Comparison of ENCODE assay signal across 8 cellular contexts in genomic region chr3:66822059-66823009, GRCh38.
DNase-seq lines count a peak whose midpoint lies in the region; ATAC-seq and TF ChIP-seq lines count a peak whose summit lies in the region.

No MANE protein-coding gene starts in this region.

- CTCF ChIA-PET in activated CD4-positive, alpha-beta T cell treated with anti-CD3 and anti-CD28 coated beads for 36 hours (lab: Charles Lee) = interaction anchor here (0.6 to 3.3 kb wide), 33 partner anchors 9 to 574 kb away, joined by 3 to 39 read pairs (median 4); no protein-coding TSS in a partner anchor

- peaks cover 18% of the 10 kb centered on the region for H3K27me3 Mint-ChIP-seq in HFFc6 (ENCODE audit: insufficient read depth)
- peaks cover 3% of the 10 kb centered on the region for H3K27me3 Mint-ChIP-seq in activated CD4-positive, alpha-beta T cell treated with anti-CD3 and anti-CD28 coated beads for 36 hours

- H3K4me3 Mint-ChIP-seq in HFFc6 = no peak overlapping the region
- H3K4me3 Mint-ChIP-seq in activated CD4-positive, alpha-beta T cell treated with anti-CD3 and anti-CD28 coated beads for 36 hours = no peak overlapping the region

- H3K27ac ChIP-seq in coronary artery = no peak overlapping the region

- H3K4me1 Mint-ChIP-seq in HFFc6 (ENCODE audit: low read depth) = no peaks in the 10 kb centered on the region
- no peaks in the 10 kb centered on the region for H3K4me1 Mint-ChIP-seq in activated CD4-positive, alpha-beta T cell treated with anti-CD3 and anti-CD28 coated beads for 36 hours

- DNase-seq in NCI-H2196 (lab: John Stamatoyannopoulos, UW; ENCODE audit: unreplicated experiment) (peak; percentile 58), NCI-H2196 treated with DMSO at 0.1 percent for 48 hours (lab: John Stamatoyannopoulos, UW; ENCODE audit: unreplicated experiment) (no peak), HFFc6 (peak; percentile 50), NCI-H1092 treated with DMSO at 0.1 percent for 48 hours (lab: John Stamatoyannopoulos, UW) (peak; percentile 9), coronary artery (ENCODE audit: low spot score) (no peak), medulla oblongata (ENCODE audit: extremely low spot score) (peak; percentile 34)
- DNase-seq in activated CD4-positive, alpha-beta T cell treated with anti-CD3 and anti-CD28 coated beads for 36 hours = peak; percentile 79
- DNase-seq in stimulated activated CD8-positive, alpha-beta memory T cell treated with anti-CD3 and anti-CD28 coated beads, Interleukin-4, amount 100 ng/mL, for 48 hours = peak; percentile 81

- peak; percentile 84 for ATAC-seq in activated CD4-positive, alpha-beta T cell treated with anti-CD3 and anti-CD28 coated beads for 36 hours

- H3K36me3 Mint-ChIP-seq in HFFc6 (ENCODE audit: low read depth) = no peaks in the 10 kb centered on the region
- H3K36me3 Mint-ChIP-seq in activated CD4-positive, alpha-beta T cell treated with anti-CD3 and anti-CD28 coated beads for 36 hours (ENCODE audit: low read depth) = no peaks in the 10 kb centered on the region

- no peaks in the 10 kb centered on the region for H3K9me3 Mint-ChIP-seq in HFFc6
- no peaks in the 10 kb centered on the region for H3K9me3 Mint-ChIP-seq in activated CD4-positive, alpha-beta T cell treated with anti-CD3 and anti-CD28 coated beads for 36 hours (ENCODE audit: low read depth)

- no peak overlapping the region for H3K4me3 ChIP-seq in coronary artery

- intact Hi-C loops in activated CD4-positive, alpha-beta T cell treated with anti-CD3 and anti-CD28 coated beads for 36 hours (cut with DNase I, micrococcal nuclease) = loop anchor here in 1 of 2 experiments (1.0 kb wide), 1 partner anchor 546 kb away; no protein-coding TSS in a partner anchor

- H3K27ac Mint-ChIP-seq in HFFc6 = no peak overlapping the region
- no peak overlapping the region for H3K27ac Mint-ChIP-seq in activated CD4-positive, alpha-beta T cell treated with anti-CD3 and anti-CD28 coated beads for 36 hours

- POLR2A ChIA-PET in activated CD4-positive, alpha-beta T cell treated with anti-CD3 and anti-CD28 coated beads for 36 hours (lab: Charles Lee) = interaction anchor here (0.5 kb wide), 1 partner anchor 96 kb away, joined by 3 read pairs; no protein-coding TSS in a partner anchor

- TF ChIP-seq CTCF in HFFc6 (IDR thresholded peaks at IDR 0.05) = peak; percentile 90
- TF ChIP-seq CTCF in coronary artery (IDR thresholded peaks at IDR 0.05) = peak; percentile 40

Comparison
In these comparisons a context has a peak if more than half of its experiments do, and no peak if none do; other contexts are left out.
1. DNase-seq: peak in NCI-H2196 (single experiment), HFFc6 (single experiment), NCI-H1092 treated with DMSO at 0.1 percent for 48 hours (single experiment), activated CD4-positive, alpha-beta T cell treated with anti-CD3 and anti-CD28 coated beads for 36 hours (single experiment), medulla oblongata (single experiment) and stimulated activated CD8-positive, alpha-beta memory T cell treated with anti-CD3 and anti-CD28 coated beads, Interleukin-4, amount 100 ng/mL, for 48 hours (single experiment); none in NCI-H2196 treated with DMSO at 0.1 percent for 48 hours (single experiment) and coronary artery (single experiment).